Comparison of ENCODE assay signal across 19 cellular contexts in the genomic region with DNA sequence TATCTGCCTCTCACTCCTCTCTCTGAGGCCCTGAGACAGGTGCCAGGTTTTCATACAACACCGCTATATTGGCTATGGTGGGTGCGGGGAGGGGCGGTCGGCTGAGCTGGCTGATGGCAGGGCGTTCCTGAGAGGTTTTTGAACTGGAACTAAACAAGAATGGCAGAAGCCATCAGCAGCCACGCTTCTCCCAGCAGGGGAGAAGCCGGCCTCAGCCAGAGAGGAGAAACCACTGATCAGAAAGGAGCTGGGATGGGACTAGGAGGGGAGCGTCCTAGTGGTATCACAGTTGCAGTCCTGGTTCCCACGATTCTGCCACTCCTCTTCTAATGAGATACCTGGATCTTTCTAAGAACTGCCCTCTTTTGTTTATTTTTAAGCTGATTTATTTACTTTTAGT.
A peak's percentile ranks its signal among the peaks of the same experiment; 100 is the strongest.
DNase-seq lines count a peak whose midpoint lies in the region; ATAC-seq and TF ChIP-seq lines count a peak whose summit lies in the region.
"Had no signal": no experiment of that assay in that cellular context is flagged by ENCODE, and none has a peak within 500 bp of the region (broad histone marks: within the 10 kb centered on the region; RNA-seq: fewer than 3 reads in every experiment).

No MANE protein-coding gene starts in this region.

- no peak for TF ChIP-seq POLR2A in lower leg skin (IDR thresholded peaks at IDR 0.05)

- no peak overlapping the region for H3K4me3 ChIP-seq in lower leg skin (ENCODE audit: low read depth, poor library complexity, severe bottlenecking)
- H3K4me3 ChIP-seq: GM23248, PC-9 had no signal

- no peaks in the 10 kb centered on the region for H3K36me3 Mint-ChIP-seq in CD14-positive monocyte
- H3K36me3 Mint-ChIP-seq in activated CD4-positive, alpha-beta T cell treated with anti-CD3 and anti-CD28 coated beads for 36 hours (ENCODE audit: low read depth) = no peaks in the 10 kb centered on the region
- H3K36me3 Mint-ChIP-seq: IgD-negative memory B cell had no signal

- DNase-seq in DMS153 (lab: John Stamatoyannopoulos, UW) = peak; percentile 32
- DNase-seq in DMS153 treated with DMSO at 0.1 percent for 48 hours (lab: John Stamatoyannopoulos, UW; ENCODE audit: unreplicated experiment) = no peak
- peak; percentile 54 for DNase-seq in ELF-1 (ENCODE audit: low read depth, low spot score)
- peak; percentile 19 for DNase-seq in NCI-H187 treated with DMSO at 0.1 percent for 48 hours (lab: John Stamatoyannopoulos, UW)
- DNase-seq in NCI-H69 (lab: John Stamatoyannopoulos, UW) = peak; percentile 6
- no peak for DNase-seq in CD14-positive monocyte (ENCODE audit: low spot score)
- DNase-seq in activated CD4-positive, alpha-beta T cell treated with anti-CD3 and anti-CD28 coated beads for 36 hours = no peak
- DNase-seq in lower leg skin (ENCODE audit: low spot score in 2 of 2) = no peak
- DNase-seq: AML-193, GDM1, GM23248, Karpas-422, NCI-H1048, NCI-H2081 treated with DMSO at 0.1 percent for 48 hours, NCI-H524, PC-9, T-helper 1 cell had no signal

- peaks cover 8 to 12% (median 9%) of the 10 kb centered on the region in 3 donors for H3K27me3 Mint-ChIP-seq in CD14-positive monocyte (ENCODE audit: low read depth in 3 of 3)
- H3K27me3 Mint-ChIP-seq in activated CD4-positive, alpha-beta T cell treated with anti-CD3 and anti-CD28 coated beads for 36 hours = no peaks in the 10 kb centered on the region

- no peak overlapping the region for H3K27ac Mint-ChIP-seq in CD14-positive monocyte
- no peak overlapping the region for H3K27ac Mint-ChIP-seq in activated CD4-positive, alpha-beta T cell treated with anti-CD3 and anti-CD28 coated beads for 36 hours
- H3K27ac Mint-ChIP-seq: IgD-negative memory B cell had no signal

- CTCF ChIA-PET in activated CD4-positive, alpha-beta T cell treated with anti-CD3 and anti-CD28 coated beads for 36 hours (lab: Charles Lee) = interaction anchor here (0.7 kb wide), 1 partner anchor 275 kb away, joined by 4 read pairs; no protein-coding TSS in a partner anchor

- intact Hi-C loops in CD14-positive monocyte (cut with micrococcal nuclease) = no loop called here
- intact Hi-C loops in activated CD4-positive, alpha-beta T cell treated with anti-CD3 and anti-CD28 coated beads for 36 hours (cut with DNase I, micrococcal nuclease) = no loop called here
- intact Hi-C loops in lower leg skin (cut with DNase I; ENCODE audit: low total_unique reads) = no loop called here

- H3K4me1 Mint-ChIP-seq in CD14-positive monocyte = no peaks in the 10 kb centered on the region
- no peaks in the 10 kb centered on the region for H3K4me1 Mint-ChIP-seq in activated CD4-positive, alpha-beta T cell treated with anti-CD3 and anti-CD28 coated beads for 36 hours
- H3K4me1 Mint-ChIP-seq: IgD-negative memory B cell had no signal

- ATAC-seq in activated CD4-positive, alpha-beta T cell treated with anti-CD3 and anti-CD28 coated beads for 36 hours = no peak
- ATAC-seq: HCT116 had no signal

- WGBS in lower leg skin, 2 donors = 74 to 85% methylated on average over 9 of the region's 9 CpGs

- POLR2A ChIA-PET in activated CD4-positive, alpha-beta T cell treated with anti-CD3 and anti-CD28 coated beads for 36 hours (lab: Charles Lee) = no interaction called here

- no peak overlapping the region for H3K4me3 Mint-ChIP-seq in CD14-positive monocyte
- H3K4me3 Mint-ChIP-seq in activated CD4-positive, alpha-beta T cell treated with anti-CD3 and anti-CD28 coated beads for 36 hours = no peak overlapping the region
- H3K4me3 Mint-ChIP-seq: IgD-negative memory B cell had no signal

- H3K9me3 Mint-ChIP-seq in CD14-positive monocyte = peaks cover 0 to 1% (median 0%) of the 10 kb centered on the region in 7 donors
- H3K9me3 Mint-ChIP-seq in activated CD4-positive, alpha-beta T cell treated with anti-CD3 and anti-CD28 coated beads for 36 hours (ENCODE audit: low read depth) = no peaks in the 10 kb centered on the region
- H3K9me3 Mint-ChIP-seq: IgD-negative memory B cell had no signal

- TF ChIP-seq CTCF in CD14-positive monocyte (IDR thresholded peaks at IDR 0.05) (no peak), lower leg skin (IDR thresholded peaks at IDR 0.05) (no peak)

Comparison
In these comparisons a context has a peak if more than half of its experiments do, and no peak if none do; other contexts are left out.
1. DNase-seq: peak in DMS153 (single experiment), ELF-1 (single experiment), NCI-H187 treated with DMSO at 0.1 percent for 48 hours (single experiment) and NCI-H69 (single experiment); none in DMS153 treated with DMSO at 0.1 percent for 48 hours (single experiment), CD14-positive monocyte (single experiment), activated CD4-positive, alpha-beta T cell treated with anti-CD3 and anti-CD28 coated beads for 36 hours (single experiment) and lower leg skin (0 of 2).